In the genomic region with DNA sequence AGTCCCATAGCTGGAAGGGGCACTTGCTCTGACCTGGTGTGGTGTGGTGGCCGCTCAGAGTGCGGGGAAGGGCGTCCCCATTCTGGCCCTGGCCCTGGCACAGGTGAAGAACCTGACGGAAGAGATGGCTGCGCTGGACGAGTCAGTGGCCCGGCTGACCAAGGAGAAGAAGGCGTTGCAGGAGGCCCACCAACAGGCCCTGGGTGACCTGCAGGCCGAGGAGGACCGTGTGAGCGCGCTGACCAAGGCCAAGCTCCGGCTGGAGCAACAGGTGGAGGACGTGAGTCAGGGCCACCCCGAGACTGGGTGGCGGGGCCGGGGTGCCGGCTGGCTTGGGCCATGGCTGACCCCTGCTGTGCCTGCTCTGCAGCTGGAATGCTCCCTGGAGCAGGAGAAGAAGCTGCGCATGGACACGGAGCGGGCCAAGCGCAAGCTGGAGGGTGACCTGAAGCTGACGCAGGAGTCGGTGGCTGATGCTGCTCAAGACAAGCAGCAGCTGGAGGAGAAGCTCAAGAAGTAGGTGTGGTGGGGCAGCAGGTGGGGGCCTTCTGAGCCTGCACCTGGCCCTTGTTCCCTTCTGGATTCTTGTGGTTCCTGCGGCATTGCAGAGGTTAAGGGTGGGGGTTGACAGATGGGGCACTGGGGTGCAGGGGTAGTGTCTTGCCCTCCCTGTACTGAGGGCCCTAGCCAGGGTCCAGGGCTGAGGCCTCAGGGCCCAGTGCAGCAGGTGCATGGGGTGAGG, we compare ENCODE assay signal across 29 cellular contexts. TPM values are rescaled to one million over a fixed set of nuclear protein-coding genes. Genes with fewer than 3 reads are reported as not detected.
DNase-seq lines count a peak whose midpoint lies in the region; ATAC-seq and TF ChIP-seq lines count a peak whose summit lies in the region.
"Had no signal": no experiment of that assay in that cellular context is flagged by ENCODE, and none has a peak within 500 bp of the region (broad histone marks: within the 10 kb centered on the region; RNA-seq: fewer than 3 reads in every experiment).

No MANE protein-coding gene starts in this region.

- TF ChIP-seq CTCF in neural progenitor cell (IDR thresholded peaks at IDR 0.05), result no peak

- no peaks in the 10 kb centered on the region for H3K27me3 ChIP-seq in neural progenitor cell
- no peaks in the 10 kb centered on the region for H3K27me3 ChIP-seq in HAP-1 (ENCODE audit: low read depth)
- H3K27me3 ChIP-seq: BLaER1 treated with 17β-estradiol and CSF1 and Interleukin-3, amounts not matched to agents 10 nM and 100 nM; pancreas; upper lobe of right lung had no signal

- no peaks in the 10 kb centered on the region for H3K27me3 Mint-ChIP-seq in stimulated activated naive CD8-positive, alpha-beta T cell treated with anti-CD3 and anti-CD28 coated beads, Interleukin-15, amount 100 ng/mL, for 72 hours
- H3K27me3 Mint-ChIP-seq in central memory CD8-positive, alpha-beta T cell, result no peaks in the 10 kb centered on the region
- H3K27me3 Mint-ChIP-seq in neural progenitor cell (ENCODE audit: insufficient read depth, low read depth), result no peaks in the 10 kb centered on the region
- H3K27me3 Mint-ChIP-seq: activated CD4-positive, alpha-beta T cell treated with anti-CD3 and anti-CD28 coated beads for 36 hours; activated naive CD8-positive, alpha-beta T cell treated with anti-CD3 and anti-CD28 coated beads, Interleukin-2, amount 50 U/mL, for 24 hours; dendritic cell treated with granulocyte-macrophage colony-stimulating factor and Interleukin-4, amounts not matched to agents 40 ng/mL and 50 ng/mL, for 4 days; natural killer cell treated with Interleukin-12 subunit alpha and Interleukin-12 subunit beta and Interleukin-15 and Interleukin-18, amount 100 ng/mL, for 72 hours had no signal

- no peak overlapping the region for H2AFZ ChIP-seq in neural progenitor cell (replicated peaks)

- DNase-seq in stimulated activated naive CD8-positive, alpha-beta T cell treated with anti-CD3 and anti-CD28 coated beads, Interleukin-15, amount 100 ng/mL, for 72 hours, result no peak
- no peak for DNase-seq in stimulated activated naive CD8-positive, alpha-beta T cell treated with anti-CD3 and anti-CD28 coated beads, Interleukin-15, Interleukin-2, amounts not matched to agents 100 U/mL and 50 U/mL, for 24 hours
- no peak for DNase-seq in central memory CD8-positive, alpha-beta T cell (ENCODE audit: low spot score in 2 of 2)
- no peak for DNase-seq in neural progenitor cell (ENCODE audit: low spot score)
- DNase-seq in NCI-H1436 (lab: John Stamatoyannopoulos, UW), result no peak
- DNase-seq in HAP-1 (ENCODE audit: low spot score in 2 of 2), result no peak
- DNase-seq: activated gamma-delta T cell treated with Interleukin-2 at 50 U/mL for 16 hours; activated naive CD8-positive, alpha-beta T cell treated with anti-CD3 and anti-CD28 coated beads, Interleukin-2, amount 50 U/mL, for 24 hours; COR-L47; DMS53; lower lobe of right lung; NCI-H1436 treated with DMSO at 0.1 percent for 48 hours; NCI-H2081 treated with DMSO at 0.1 percent for 48 hours; NCI-H345; SIG-M5; stimulated activated CD4-positive, alpha-beta T cell treated with anti-CD3 and anti-CD28 coated beads, Interleukin-4, amount 100 ng/mL, for 1 hour; T-helper 9 cell; upper lobe of right lung had no signal

- H3K9ac ChIP-seq in neural progenitor cell, result no peak overlapping the region
- H3K9ac ChIP-seq: BLaER1 treated with 17β-estradiol and CSF1 and Interleukin-3, amounts not matched to agents 10 nM and 100 nM had no signal

- no peaks in the 10 kb centered on the region for H3K9me3 ChIP-seq in neural progenitor cell (ENCODE audit: low read depth)
- H3K9me3 ChIP-seq in HAP-1, result no peaks in the 10 kb centered on the region
- H3K9me3 ChIP-seq: BLaER1 treated with 17β-estradiol and CSF1 and Interleukin-3, amounts not matched to agents 10 nM and 100 nM; lower lobe of right lung; pancreas; upper lobe of right lung had no signal

- H3K4me3 ChIP-seq in neural progenitor cell, result no peak overlapping the region
- no peak overlapping the region for H3K4me3 ChIP-seq in HAP-1
- H3K4me3 ChIP-seq: BLaER1 treated with 17β-estradiol and CSF1 and Interleukin-3, amounts not matched to agents 10 nM and 100 nM; lower lobe of right lung; pancreas; upper lobe of right lung had no signal

- no peak overlapping the region for H3K4me3 Mint-ChIP-seq in stimulated activated naive CD8-positive, alpha-beta T cell treated with anti-CD3 and anti-CD28 coated beads, Interleukin-15, amount 100 ng/mL, for 72 hours
- no peak overlapping the region for H3K4me3 Mint-ChIP-seq in central memory CD8-positive, alpha-beta T cell
- no peak overlapping the region for H3K4me3 Mint-ChIP-seq in neural progenitor cell
- H3K4me3 Mint-ChIP-seq: activated CD4-positive, alpha-beta T cell treated with anti-CD3 and anti-CD28 coated beads for 36 hours; activated naive CD8-positive, alpha-beta T cell treated with anti-CD3 and anti-CD28 coated beads, Interleukin-2, amount 50 U/mL, for 24 hours; dendritic cell treated with granulocyte-macrophage colony-stimulating factor and Interleukin-4, amounts not matched to agents 40 ng/mL and 50 ng/mL, for 4 days; endodermal cell; natural killer cell treated with Interleukin-12 subunit alpha and Interleukin-12 subunit beta and Interleukin-15 and Interleukin-18, amount 100 ng/mL, for 72 hours had no signal

- H3K79me2 ChIP-seq in neural progenitor cell (ENCODE audit: low read depth), result no peaks in the 10 kb centered on the region

- H4K20me1 ChIP-seq in neural progenitor cell (ENCODE audit: low read depth), result peaks cover 9% of the 10 kb centered on the region

- H3K9me3 Mint-ChIP-seq in stimulated activated naive CD8-positive, alpha-beta T cell treated with anti-CD3 and anti-CD28 coated beads, Interleukin-15, amount 100 ng/mL, for 72 hours, result no peaks in the 10 kb centered on the region
- H3K9me3 Mint-ChIP-seq in central memory CD8-positive, alpha-beta T cell, result no peaks in the 10 kb centered on the region
- no peaks in the 10 kb centered on the region for H3K9me3 Mint-ChIP-seq in neural progenitor cell
- H3K9me3 Mint-ChIP-seq: activated naive CD8-positive, alpha-beta T cell treated with anti-CD3 and anti-CD28 coated beads, Interleukin-2, amount 50 U/mL, for 24 hours; dendritic cell treated with granulocyte-macrophage colony-stimulating factor and Interleukin-4, amounts not matched to agents 40 ng/mL and 50 ng/mL, for 4 days; endodermal cell; natural killer cell treated with Interleukin-12 subunit alpha and Interleukin-12 subunit beta and Interleukin-15 and Interleukin-18, amount 100 ng/mL, for 72 hours had no signal

- H3K27ac Mint-ChIP-seq in stimulated activated naive CD8-positive, alpha-beta T cell treated with anti-CD3 and anti-CD28 coated beads, Interleukin-15, amount 100 ng/mL, for 72 hours, result peak overlapping the region in 1 of 2 donors; percentile 68
- peak overlapping the region; percentile 52 for H3K27ac Mint-ChIP-seq in central memory CD8-positive, alpha-beta T cell (ENCODE audit: low read depth)
- peak overlapping the region; percentile 46 for H3K27ac Mint-ChIP-seq in neural progenitor cell
- H3K27ac Mint-ChIP-seq: activated CD4-positive, alpha-beta T cell treated with anti-CD3 and anti-CD28 coated beads for 36 hours; activated naive CD8-positive, alpha-beta T cell treated with anti-CD3 and anti-CD28 coated beads, Interleukin-2, amount 50 U/mL, for 24 hours; dendritic cell treated with granulocyte-macrophage colony-stimulating factor and Interleukin-4, amounts not matched to agents 40 ng/mL and 50 ng/mL, for 4 days; endodermal cell; natural killer cell treated with Interleukin-12 subunit alpha and Interleukin-12 subunit beta and Interleukin-15 and Interleukin-18, amount 100 ng/mL, for 72 hours had no signal

- H3F3A ChIP-seq in neural progenitor cell (ENCODE audit: low read depth), result no peaks in the 10 kb centered on the region

- ATAC-seq in stimulated activated naive CD8-positive, alpha-beta T cell treated with anti-CD3 and anti-CD28 coated beads, Interleukin-15, amount 100 ng/mL, for 72 hours, result peak; percentile 26
- ATAC-seq in stimulated activated naive CD8-positive, alpha-beta T cell treated with anti-CD3 and anti-CD28 coated beads, Interleukin-15, Interleukin-2, amounts not matched to agents 100 U/mL and 50 U/mL, for 24 hours, result no peak
- ATAC-seq in central memory CD8-positive, alpha-beta T cell (replicated peaks; ENCODE audit: extremely low read depth, poor library complexity, severe bottlenecking), result no peak
- ATAC-seq in HG03354 (IDR thresholded peaks at IDR 0.05; ENCODE audit: poor library complexity, severe bottlenecking, unreplicated experiment), result no peak
- ATAC-seq: activated naive CD8-positive, alpha-beta T cell treated with anti-CD3 and anti-CD28 coated beads, Interleukin-2, amount 50 U/mL, for 24 hours; esophagus mucosa; Panc1 had no signal

- no peak overlapping the region for H3K4me2 ChIP-seq in neural progenitor cell
- H3K4me2 ChIP-seq: BLaER1 treated with 17β-estradiol and CSF1 and Interleukin-3, amounts not matched to agents 10 nM and 100 nM had no signal

- no peaks in the 10 kb centered on the region for H3K4me1 Mint-ChIP-seq in stimulated activated naive CD8-positive, alpha-beta T cell treated with anti-CD3 and anti-CD28 coated beads, Interleukin-15, amount 100 ng/mL, for 72 hours
- peaks cover 14% of the 10 kb centered on the region for H3K4me1 Mint-ChIP-seq in central memory CD8-positive, alpha-beta T cell
- no peaks in the 10 kb centered on the region for H3K4me1 Mint-ChIP-seq in neural progenitor cell
- H3K4me1 Mint-ChIP-seq: activated naive CD8-positive, alpha-beta T cell treated with anti-CD3 and anti-CD28 coated beads, Interleukin-2, amount 50 U/mL, for 24 hours had no signal

- H3K4me1 ChIP-seq in neural progenitor cell (no peaks in the 10 kb centered on the region), HAP-1 (no peaks in the 10 kb centered on the region)
- H3K4me1 ChIP-seq: BLaER1 treated with 17β-estradiol and CSF1 and Interleukin-3, amounts not matched to agents 10 nM and 100 nM; foreskin keratinocyte; lower lobe of right lung; pancreas; upper lobe of right lung had no signal

- no peaks in the 10 kb centered on the region for H3K36me3 ChIP-seq in neural progenitor cell
- H3K36me3 ChIP-seq in HAP-1 (replicated peaks), result peaks cover 30% of the 10 kb centered on the region

- no peak overlapping the region for H3K27ac ChIP-seq in neural progenitor cell
- H3K27ac ChIP-seq: BLaER1 treated with 17β-estradiol and CSF1 and Interleukin-3, amounts not matched to agents 10 nM and 100 nM; foreskin keratinocyte; lower lobe of right lung; pancreas; upper lobe of right lung had no signal

- H3K36me3 Mint-ChIP-seq in central memory CD8-positive, alpha-beta T cell (ENCODE audit: insufficient read depth), result peaks cover 10% of the 10 kb centered on the region
- peaks cover 18% of the 10 kb centered on the region for H3K36me3 Mint-ChIP-seq in neural progenitor cell
- H3K36me3 Mint-ChIP-seq: natural killer cell treated with Interleukin-12 subunit alpha and Interleukin-12 subunit beta and Interleukin-15 and Interleukin-18, amount 100 ng/mL, for 72 hours had no signal

- in situ Hi-C loops in HAP-1 (cut with MboI; ENCODE audit: low sequenced_read_pairs), result no loop called here

RNA-seq across cellular contexts. Expression of a gene that starts 40.7 kb away (rescaled TPM):
- total RNA-seq in neural progenitor cell (ENCODE audit: low replicate concordance), result 0.03 TPM in 1 of 2 replicates, not detected in the other
- total RNA-seq: esophagus mucosa, H4 had no signal

RNA-seq across cellular contexts. Expression of a gene that starts 40.8 kb away (rescaled TPM):
- 63.9 and 96.4 TPM in 2 replicates for total RNA-seq in neural progenitor cell (ENCODE audit: low replicate concordance)
